32 cellular contexts compared by ENCODE assay signal in the genomic region with DNA sequence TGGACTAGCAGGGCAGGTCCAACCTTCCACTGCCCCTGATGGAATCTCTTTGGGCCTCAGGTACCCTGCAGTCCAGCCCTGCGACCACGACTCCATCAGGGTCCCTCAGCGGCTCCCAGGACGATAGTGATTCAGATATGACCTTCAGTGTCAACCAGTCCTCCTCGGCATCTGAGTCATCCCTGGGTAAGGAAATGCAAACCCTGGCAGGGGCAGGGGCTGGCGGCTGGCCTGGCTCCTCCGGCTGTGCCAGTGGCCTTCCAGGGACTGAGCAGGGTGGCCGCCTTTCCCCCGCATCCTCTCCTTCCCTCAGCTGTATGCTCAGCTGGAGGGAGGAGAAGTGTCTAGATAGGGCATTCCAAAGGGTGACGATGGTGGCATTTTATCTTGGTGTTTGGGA. TPM values are rescaled to one million over a fixed set of nuclear protein-coding genes. Genes with fewer than 3 reads are reported as not detected.
A peak's percentile ranks its signal among the peaks of the same experiment; 100 is the strongest.
DNase-seq lines count a peak whose midpoint lies in the region; ATAC-seq, FAIRE-seq and TF ChIP-seq lines count a peak whose summit lies in the region.
"Had no signal": no experiment of that assay in that cellular context is flagged by ENCODE, and none has a peak within 500 bp of the region (broad histone marks: within the 10 kb centered on the region; RNA-seq: fewer than 3 reads in every experiment).

No MANE protein-coding gene starts in this region.

- no peak for ATAC-seq in gastroesophageal sphincter
- no peak for ATAC-seq in activated naive CD4-positive, alpha-beta T cell treated with anti-CD3 and anti-CD28 coated beads, Interleukin-2, amount 50 U/mL, for 72 hours
- ATAC-seq: esophagus mucosa; GM23338; naive thymus-derived CD8-positive, alpha-beta T cell; Panc1; stimulated activated effector memory CD8-positive, alpha-beta T cell treated with anti-CD3 and anti-CD28 coated beads, Interleukin-12 subunit alpha, Interleukin-12 subunit beta, amount 100 ng/mL, for 72 hours had no signal

- 90% methylated on average over 4 of the region's 10 CpGs; no CpG with 5 or more reads in 1 of the 2 donors for WGBS in gastroesophageal sphincter (ENCODE audit: low coverage in 1 of 2), 2 donors

- H3K4me1 ChIP-seq in gastroesophageal sphincter (peaks cover 0 to 64% (median 15%) of the 10 kb centered on the region in 3 donors), tibial artery (peaks cover 0 to 74% (median 50%) of the 10 kb centered on the region in 4 donors)
- H3K4me1 ChIP-seq: SJSA1 had no signal

- H3K4me3 ChIP-seq in gastroesophageal sphincter (no peak overlapping the region), tibial artery (no peak overlapping the region)
- H3K4me3 ChIP-seq: GM23338, SJSA1 had no signal

- POLR2A ChIA-PET in RWPE1 (lab: Yijun Ruan, JAX; ENCODE audit: low non-redundant PET), result no interaction called here

- H3K36me3 ChIP-seq in gastroesophageal sphincter, result peaks cover 0 to 47% of the 10 kb centered on the region in 2 donors
- no peaks in the 10 kb centered on the region for H3K36me3 ChIP-seq in tibial artery

- intact Hi-C loops in tibial artery (cut with DNase I; ENCODE audit: low total_unique reads), result no loop called here

- no peak for TF ChIP-seq EP300 in gastroesophageal sphincter (IDR thresholded peaks at IDR 0.05)

- FAIRE-seq in H54 (lab: Jason Lieb, UNC), result no peak
- FAIRE-seq: astrocyte, frontal cortex, GM12892 had no signal

- CTCF ChIA-PET in RWPE1 (lab: Yijun Ruan, JAX), result interaction anchor here (0.7 to 1.7 kb wide), 2 partner anchors 12 to 943 kb away, joined by 4 read pairs; no protein-coding TSS in a partner anchor

- H3K27ac ChIP-seq in RWPE1, result 0 out of 2 replicates have a peak overlapping the region, but pooled peaks have one; percentile 2
- peak overlapping the region in 3 of 4 donors; percentile 71 to 84 (median 78) for H3K27ac ChIP-seq in gastroesophageal sphincter
- H3K27ac ChIP-seq in tibial artery, result peak overlapping the region; percentile 52 to 69
- H3K27ac ChIP-seq: SJSA1 had no signal

- H3K9me3 ChIP-seq in gastroesophageal sphincter (no peaks in the 10 kb centered on the region), tibial artery (no peaks in the 10 kb centered on the region)
- H3K9me3 ChIP-seq: SJSA1 had no signal

- H3K27me3 ChIP-seq in gastroesophageal sphincter, result no peaks in the 10 kb centered on the region
- H3K27me3 ChIP-seq in tibial artery, result no peaks in the 10 kb centered on the region
- H3K27me3 ChIP-seq: SJSA1 had no signal

- peaks cover 0 to 4% of the 10 kb centered on the region in 2 donors for H3K9me3 Mint-ChIP-seq in activated naive CD4-positive, alpha-beta T cell treated with anti-CD3 and anti-CD28 coated beads, Interleukin-2, amount 50 U/mL, for 72 hours
- H3K9me3 Mint-ChIP-seq: activated T-helper 2 cell treated with anti-CD3 and anti-CD28 coated beads, Interferon-gamma antibody, Interleukin-2, Interleukin-4, amounts not matched to agents 10 μg/mL and 5 μg/mL and 100 μg/mL, durations not matched to agents 14 hours and 24 hours and 36 hours; CD4-positive, CD25-positive, alpha-beta regulatory T cell; GM23338; stimulated activated effector memory CD8-positive, alpha-beta T cell treated with anti-CD3 and anti-CD28 coated beads, Interleukin-12 subunit alpha, Interleukin-12 subunit beta, amount 100 ng/mL, for 72 hours had no signal

- peak; percentile 61 for DNase-seq in H54 (ENCODE audit: insufficient read length, low spot score)
- DNase-seq in RWPE1 (ENCODE audit: low spot score), result no peak
- peak; percentile 39 to 84 for DNase-seq in tibial artery
- DNase-seq in NCI-H1092 treated with DMSO at 0.1 percent for 48 hours (lab: John Stamatoyannopoulos, UW), result no peak
- DNase-seq in activated naive CD4-positive, alpha-beta T cell treated with anti-CD3 and anti-CD28 coated beads, Interleukin-2, amount 50 U/mL, for 72 hours (ENCODE audit: low spot score in 2 of 2), result no peak
- DNase-seq in NCI-H748 treated with DMSO at 0.1 percent for 48 hours (lab: John Stamatoyannopoulos, UW), result no peak
- DNase-seq: activated CD4-positive, alpha-beta T cell treated with anti-CD3 and anti-CD28 coated beads, Interleukin-2, amount 50 U/mL, for 48 hours; activated CD8-positive, alpha-beta memory T cell treated with anti-CD3 and anti-CD28 coated beads, Interleukin-2, amount 50 U/mL, for 48 hours; CD4-positive, CD25-positive, alpha-beta regulatory T cell; central memory CD4-positive, alpha-beta T cell; endodermal cell; Karpas-422; midbrain; NCI-H1048; NCI-H187; NCI-H524; NK-92 treated with Interleukin-12 subunit alpha and Interleukin-12 subunit beta, amount 100 ng/mL, for 24 hours; nucleus accumbens; stimulated activated CD4-positive, alpha-beta T cell treated with anti-CD3 and anti-CD28 coated beads, Interleukin-4, amount 100 ng/mL, for 1 hour; T-helper 1 cell had no signal

- TF ChIP-seq POLR2A in H54 (IDR thresholded peaks at IDR 0.05; ENCODE audit: low read depth, low read length) (no peak), gastroesophageal sphincter (IDR thresholded peaks at IDR 0.05) (no peak)

- H3K27ac Mint-ChIP-seq in activated naive CD4-positive, alpha-beta T cell treated with anti-CD3 and anti-CD28 coated beads, Interleukin-2, amount 50 U/mL, for 72 hours, result peak overlapping the region in 1 of 2 donors; percentile 31
- H3K27ac Mint-ChIP-seq: activated naive CD8-positive, alpha-beta T cell; activated T-helper 2 cell treated with anti-CD3 and anti-CD28 coated beads, Interferon-gamma antibody, Interleukin-2, Interleukin-4, amounts not matched to agents 10 μg/mL and 5 μg/mL and 100 μg/mL, durations not matched to agents 14 hours and 24 hours and 36 hours; CD4-positive, CD25-positive, alpha-beta regulatory T cell; endodermal cell; GM23338; stimulated activated effector memory CD8-positive, alpha-beta T cell treated with anti-CD3 and anti-CD28 coated beads, Interleukin-12 subunit alpha, Interleukin-12 subunit beta, amount 100 ng/mL, for 72 hours had no signal

- no peaks in the 10 kb centered on the region for H3K36me3 Mint-ChIP-seq in activated naive CD4-positive, alpha-beta T cell treated with anti-CD3 and anti-CD28 coated beads, Interleukin-2, amount 50 U/mL, for 72 hours
- H3K36me3 Mint-ChIP-seq: CD4-positive, CD25-positive, alpha-beta regulatory T cell; naive thymus-derived CD8-positive, alpha-beta T cell; stimulated activated effector memory CD8-positive, alpha-beta T cell treated with anti-CD3 and anti-CD28 coated beads, Interleukin-12 subunit alpha, Interleukin-12 subunit beta, amount 100 ng/mL, for 72 hours had no signal

- TF ChIP-seq CTCF in RWPE1 (conservative IDR thresholded peaks at IDR 0.05; ENCODE audit: low read depth), result no peak
- TF ChIP-seq CTCF in gastroesophageal sphincter (IDR thresholded peaks at IDR 0.05), result no peak
- TF ChIP-seq CTCF in tibial artery (IDR thresholded peaks at IDR 0.05), result no peak

RNA-seq across cellular contexts. Expression of a gene that starts 45.0 kb away (rescaled TPM):
- total RNA-seq in gastroesophageal sphincter, result 10 to 100 TPM; 21.7 to 59.9 (median 41.5) TPM
- total RNA-seq in activated naive CD4-positive, alpha-beta T cell treated with anti-CD3 and anti-CD28 coated beads, Interleukin-2, amount 50 U/mL, for 72 hours, result 1 to 10 TPM in 1 of 2 donors, under 1 TPM in 1; 0.23 to 1.4 TPM

Comparison
In these comparisons a context has a peak if more than half of its experiments do, and no peak if none do; other contexts are left out.
1. DNase-seq: peak in H54 (single experiment) and tibial artery (2 of 2); none in RWPE1 (single experiment), NCI-H1092 treated with DMSO at 0.1 percent for 48 hours (single experiment), activated naive CD4-positive, alpha-beta T cell treated with anti-CD3 and anti-CD28 coated beads, Interleukin-2, amount 50 U/mL, for 72 hours (0 of 2) and NCI-H748 treated with DMSO at 0.1 percent for 48 hours (single experiment).
2. H3K27ac ChIP-seq: peak in every context shown above with its lines; median percentile 78 in gastroesophageal sphincter; 60 in tibial artery; 2 in RWPE1.
3. RNA of a gene that starts 45.0 kb away (total RNA-seq): 21.7 to 59.9 TPM in gastroesophageal sphincter; 0.23 to 1.4 TPM in activated naive CD4-positive, alpha-beta T cell treated with anti-CD3 and anti-CD28 coated beads, Interleukin-2, amount 50 U/mL, for 72 hours; every median in the first group is over 4 times any median in the second.